Comparison of ENCODE assay signal across 8 cellular contexts in the genomic region with DNA sequence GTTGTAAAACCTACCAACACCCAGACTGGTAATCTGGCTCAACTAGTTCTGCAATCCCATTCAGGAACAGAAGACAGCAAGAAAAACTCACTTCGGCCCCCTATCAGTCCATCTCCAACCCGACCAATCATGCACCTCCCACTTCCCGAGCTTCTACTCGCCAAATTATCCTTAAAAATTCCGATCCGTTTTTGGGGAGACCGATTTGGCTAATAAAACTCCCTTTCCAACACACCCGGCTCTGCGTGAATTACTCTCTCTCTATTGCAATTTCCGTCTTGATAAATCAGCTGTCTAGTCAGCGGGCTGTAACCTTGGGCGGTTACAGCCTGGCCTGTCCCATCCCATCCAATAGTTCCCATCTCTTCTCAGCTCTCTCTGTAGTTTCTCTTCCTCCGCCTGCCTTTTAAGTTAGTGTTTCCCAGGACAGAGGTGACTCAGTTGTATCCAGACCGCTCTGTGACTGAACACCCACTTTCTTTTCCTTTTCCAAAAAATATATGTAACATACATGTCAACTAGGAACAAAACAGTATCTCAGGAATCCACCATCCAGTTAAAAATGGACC. TPM values are rescaled to one million over a fixed set of nuclear protein-coding genes. Genes with fewer than 3 reads are reported as not detected.
A peak's percentile ranks its signal among the peaks of the same experiment; 100 is the strongest.
DNase-seq lines count a peak whose midpoint lies in the region; ATAC-seq, FAIRE-seq and TF ChIP-seq lines count a peak whose summit lies in the region.

No MANE protein-coding gene starts in this region.

- peak; percentile 53 for DNase-seq in OCI-LY7 (ENCODE audit: low spot score)
- DNase-seq in mammary epithelial cell, result peak; percentile 62
- DNase-seq in keratinocyte (ENCODE audit: low read depth, low spot score), result peak; percentile 41
- peak; percentile 7 to 16 for DNase-seq in stimulated activated CD4-positive, alpha-beta T cell treated with anti-CD3 and anti-CD28 coated beads, Interleukin-1b, Interleukin-23, amount 100 ng/mL, for 4 hours (ENCODE audit: low read depth in 2 of 2)
- no peak for DNase-seq in NCI-H774 (lab: John Stamatoyannopoulos, UW)

- BruUV-seq in OCI-LY7 (replicated peaks; lab: Mats Ljungman, UMichigan) (TSS peak; percentile 91), mammary epithelial cell (replicated peaks; lab: Mats Ljungman, UMichigan) (TSS peak; percentile 90)

- H3K79me2 ChIP-seq in OCI-LY7 (ENCODE audit: insufficient read depth, low read depth, low read length) (peaks cover 53% of the 10 kb centered on the region), mammary epithelial cell (ENCODE audit: insufficient read depth, low read length) (peaks cover 58% of the 10 kb centered on the region), keratinocyte (ENCODE audit: control insufficient read depth, insufficient read depth, low read length) (peaks cover 52% of the 10 kb centered on the region)

- H3K9me3 ChIP-seq in ES-I3 (ENCODE audit: control insufficient read depth, insufficient read depth, low read length) (no peaks in the 10 kb centered on the region), OCI-LY7 (ENCODE audit: low read length) (no peaks in the 10 kb centered on the region), mammary epithelial cell (replicated peaks; ENCODE audit: insufficient read depth, low read length) (no peaks in the 10 kb centered on the region), keratinocyte (ENCODE audit: control insufficient read depth, low read depth, low read length) (no peaks in the 10 kb centered on the region)

- peak overlapping the region; percentile 90 for H3K4me3 ChIP-seq in OCI-LY7 (ENCODE audit: low read depth, low read length, poor library complexity, severe bottlenecking)
- peak overlapping the region; percentile 76 to 98 (median 79) for H3K4me3 ChIP-seq in mammary epithelial cell (replicated peaks in 1 of 3; ENCODE audit: insufficient read depth in 1 of 3, low read depth in 2 of 3, low read length in 3 of 3)
- peak overlapping the region; percentile 72 to 99 (median 89) for H3K4me3 ChIP-seq in keratinocyte (ENCODE audit: control insufficient read depth in 2 of 3, extremely low read depth in 1 of 3, insufficient read depth in 2 of 3, low read depth in 1 of 3, low read length in 3 of 3)

- TF ChIP-seq CTCF in 22Rv1 (IDR thresholded peaks at IDR 0.05), result no peak
- no peak for TF ChIP-seq CTCF in OCI-LY7 (conservative IDR thresholded peaks at IDR 0.05; ENCODE audit: low read length)
- no peak for TF ChIP-seq CTCF in mammary epithelial cell (conservative IDR thresholded peaks at IDR 0.05 in 1 of 2, IDR thresholded peaks at IDR 0.05 in 1 of 2; ENCODE audit: extremely low read depth in 1 of 2, insufficient read depth in 1 of 2, low read depth in 1 of 2, low read length in 2 of 2)
- TF ChIP-seq CTCF in keratinocyte (optimal IDR thresholded peaks at IDR 0.05 in 1 of 3, IDR thresholded peaks at IDR 0.05 in 1 of 3, conservative IDR thresholded peaks at IDR 0.05 in 1 of 3; ENCODE audit: extremely low read depth in 1 of 3, insufficient read depth in 2 of 3, low read length in 3 of 3), result no peak

- dilution Hi-C loops in mammary epithelial cell (cut with HindIII; ENCODE audit: low sequenced_read_pairs), result no loop called here
- dilution Hi-C loops in keratinocyte (cut with MboI; ENCODE audit: extremely low pct_ligation_motif_present, low sequenced_read_pairs), result no loop called here

- peak overlapping the region; percentile 75 for H3K27ac ChIP-seq in 22Rv1
- peak overlapping the region; percentile 58 for H3K27ac ChIP-seq in OCI-LY7 (ENCODE audit: low read depth, low read length, poor library complexity, severe bottlenecking)
- H3K27ac ChIP-seq in mammary epithelial cell (ENCODE audit: insufficient read depth, low read depth, low read length), result peak overlapping the region; percentile 97
- peak overlapping the region; percentile 99 for H3K27ac ChIP-seq in keratinocyte (ENCODE audit: control insufficient read depth, insufficient read depth, low read length)

- no peaks in the 10 kb centered on the region for H4K20me1 ChIP-seq in OCI-LY7 (ENCODE audit: insufficient read depth, low read length)
- H4K20me1 ChIP-seq in mammary epithelial cell (ENCODE audit: insufficient read depth, low read length), result no peaks in the 10 kb centered on the region
- peaks cover 3% of the 10 kb centered on the region for H4K20me1 ChIP-seq in keratinocyte (ENCODE audit: control insufficient read depth, extremely low read depth, insufficient read depth, low read length)

- WGBS in mammary epithelial cell (ENCODE audit: low coverage, missing lambda C conversion rate), result 5% methylated on average over 14 of the region's 14 CpGs

- H3K4me1 ChIP-seq in ES-I3 (ENCODE audit: insufficient read depth, low read length), result peaks cover 9% of the 10 kb centered on the region
- peaks cover 25% of the 10 kb centered on the region for H3K4me1 ChIP-seq in OCI-LY7 (ENCODE audit: insufficient read depth, low read length, poor library complexity, severe bottlenecking)
- H3K4me1 ChIP-seq in mammary epithelial cell (ENCODE audit: insufficient read depth, low read length), result peaks cover 22% of the 10 kb centered on the region
- H3K4me1 ChIP-seq in keratinocyte (ENCODE audit: control insufficient read depth, extremely low read depth, insufficient read depth, low read length), result peaks cover 26% of the 10 kb centered on the region

- H2AFZ ChIP-seq in OCI-LY7 (ENCODE audit: low read length), result peak overlapping the region; percentile 53; the same call in 1 of the 2 replicates
- peak overlapping the region; percentile 84 for H2AFZ ChIP-seq in mammary epithelial cell (ENCODE audit: low read depth, low read length)
- peak overlapping the region; percentile 84 for H2AFZ ChIP-seq in keratinocyte (ENCODE audit: control insufficient read depth, low read length)

- H3K27me3 ChIP-seq in mammary epithelial cell (ENCODE audit: insufficient read depth, low read length), result no peaks in the 10 kb centered on the region
- H3K27me3 ChIP-seq in keratinocyte (ENCODE audit: control insufficient read depth, extremely low read depth, insufficient read depth, low read length), result no peaks in the 10 kb centered on the region

- ATAC-seq in HG02981 (IDR thresholded peaks at IDR 0.05; ENCODE audit: unreplicated experiment), result peak; percentile 6

- POLR2A ChIA-PET in OCI-LY7 (lab: Charles Lee), result interaction anchor here (0.6 to 2.0 kb wide), 9 partner anchors 11 to 371 kb away, joined by 3 to 6 read pairs (median 4); a partner anchor contains a TSS

- intact Hi-C loops in OCI-LY7 (cut with micrococcal nuclease; ENCODE audit: unreplicated experiment) (loop anchor here (1.0 to 5.0 kb wide), 4 partner anchors 196 to 369 kb away; a partner anchor contains a TSS), mammary epithelial cell (cut with micrococcal nuclease) (loop anchor here (2.0 to 10.0 kb wide), 3 partner anchors 152 to 260 kb away; a partner anchor contains a TSS)

- H3K4me2 ChIP-seq in OCI-LY7 (ENCODE audit: low read length), result peak overlapping the region; percentile 83
- H3K4me2 ChIP-seq in mammary epithelial cell (ENCODE audit: insufficient read depth, low read depth, low read length), result peak overlapping the region; percentile 87
- H3K4me2 ChIP-seq in keratinocyte (ENCODE audit: control insufficient read depth, extremely low read depth, insufficient read depth, low read depth, low read length), result peak overlapping the region; percentile 95

- H3K36me3 ChIP-seq in ES-I3 (ENCODE audit: insufficient read depth, low read length) (no peaks in the 10 kb centered on the region), OCI-LY7 (ENCODE audit: insufficient read depth, low read length) (peaks cover 26% of the 10 kb centered on the region), mammary epithelial cell (ENCODE audit: insufficient read depth, low read length) (peaks cover 6% of the 10 kb centered on the region), keratinocyte (ENCODE audit: control insufficient read depth in 2 of 2, extremely low read depth in 1 of 2, insufficient read depth in 2 of 2, low read length in 2 of 2) (peaks cover 3 to 11% of the 10 kb centered on the region in 2 experiments)

- peaks cover 6% of the 10 kb centered on the region for H3K9me1 ChIP-seq in keratinocyte (ENCODE audit: control insufficient read depth, extremely low read depth, insufficient read depth, low read length)

- CTCF ChIA-PET in OCI-LY7 (lab: Charles Lee; ENCODE audit: unreplicated experiment), result no interaction called here
- CTCF ChIA-PET in mammary epithelial cell (lab: Charles Lee; ENCODE audit: low non-redundant PET), result no interaction called here

- peak overlapping the region; percentile 92 for H3K9ac ChIP-seq in ES-I3 (ENCODE audit: low read depth, low read length)
- H3K9ac ChIP-seq in mammary epithelial cell (ENCODE audit: insufficient read depth, low read length), result peak overlapping the region; percentile 100
- peak overlapping the region; percentile 100 for H3K9ac ChIP-seq in keratinocyte (ENCODE audit: control insufficient read depth, extremely low read depth, insufficient read depth, low read length)

- FAIRE-seq in keratinocyte (lab: Jason Lieb, UNC), result no peak

- no peaks in the 10 kb centered on the region for H3K9me2 ChIP-seq in OCI-LY7 (ENCODE audit: insufficient read depth, low read length)

- in situ Hi-C loops in mammary epithelial cell (cut with MboI; ENCODE audit: low sequenced_read_pairs in 2 of 2), result no loop called here

RNA-seq across cellular contexts. Expression of a gene that starts 0.8 kb away (rescaled TPM):
- total RNA-seq in OCI-LY7 (2014; rRNA removed; shearing (Covaris generic)), result 88.5 and 93.7 TPM in 2 replicates
- total RNA-seq in OCI-LY7 (2022) (56.8 and 69.5 TPM in 2 replicates), mammary epithelial cell (10 to 100 TPM; 35.2 to 48.7 TPM)
- polyA plus RNA-seq in mammary epithelial cell (45.4 TPM), keratinocyte (33.7 to 40.5 TPM (median 36.6 TPM) in 3 replicates)
- polyA minus RNA-seq in mammary epithelial cell (55.6 TPM), keratinocyte (40.5 to 52.4 TPM (median 45.2 TPM) in 3 replicates)
- 11.3 TPM for polyA plus RNA-seq in keratinocyte (2011; ENCODE audit: low read depth)
- polyA plus RNA-seq in keratinocyte (2011; cell fraction: cytosol; rRNA removed), result 25.6 and 34.1 TPM in 2 replicates
- polyA plus RNA-seq in keratinocyte (2011; cell fraction: nucleus; rRNA removed), result 54.9 and 63.9 TPM in 2 replicates
- polyA plus RNA-seq in keratinocyte (2012; ENCODE audit: low replicate concordance), result 22.0 and 30.9 TPM in 2 replicates
- polyA minus RNA-seq in keratinocyte (2011; cell fraction: cytosol; rRNA and poly(A)+ RNA removed), result 33.0 TPM
- 31.7 and 36.1 TPM in 2 replicates for polyA minus RNA-seq in keratinocyte (2011; cell fraction: nucleus; rRNA and poly(A)+ RNA removed)
